11 cellular contexts compared by ENCODE assay signal in the genomic region with DNA sequence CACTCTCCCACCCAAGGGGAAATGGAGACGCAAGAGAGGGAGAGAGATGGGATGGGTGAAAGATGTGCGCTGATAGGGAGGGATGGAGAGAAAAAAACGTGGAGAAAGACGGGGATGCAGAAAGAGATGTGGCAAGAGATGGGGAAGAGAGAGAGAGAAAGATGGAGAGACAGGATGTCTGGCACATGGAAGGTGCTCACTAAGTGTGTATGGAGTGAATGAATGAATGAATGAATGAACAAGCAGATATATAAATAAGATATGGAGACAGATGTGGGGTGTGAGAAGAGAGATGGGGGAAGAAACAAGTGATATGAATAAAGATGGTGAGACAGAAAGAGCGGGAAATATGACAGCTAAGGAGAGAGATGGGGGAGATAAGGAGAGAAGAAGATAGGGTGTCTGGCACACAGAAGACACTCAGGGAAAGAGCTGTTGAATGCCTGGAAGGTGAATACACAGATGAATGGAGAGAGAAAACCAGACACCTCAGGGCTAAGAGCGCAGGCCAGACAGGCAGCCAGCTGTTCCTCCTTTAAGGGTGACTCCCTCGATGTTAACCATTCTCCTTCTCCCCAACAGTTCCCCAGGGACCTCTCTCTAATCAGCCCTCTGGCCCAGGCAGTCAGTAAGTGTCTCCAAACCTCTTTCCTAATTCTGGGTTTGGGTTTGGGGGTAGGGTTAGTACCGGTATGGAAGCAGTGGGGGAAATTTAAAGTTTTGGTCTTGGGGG. TPM values are rescaled to one million over a fixed set of nuclear protein-coding genes. Genes with fewer than 3 reads are reported as not detected.
DNase-seq lines count a peak whose midpoint lies in the region; ATAC-seq and TF ChIP-seq lines count a peak whose summit lies in the region.
"Had no signal": no experiment of that assay in that cellular context is flagged by ENCODE, and none has a peak within 500 bp of the region (broad histone marks: within the 10 kb centered on the region; RNA-seq: fewer than 3 reads in every experiment).

No MANE protein-coding gene starts in this region.

- H3K27me3 ChIP-seq in kidney epithelial cell (ENCODE audit: control insufficient read depth, insufficient read depth, low read length) (no peaks in the 10 kb centered on the region), thoracic aorta (replicated peaks; ENCODE audit: insufficient read depth) (no peaks in the 10 kb centered on the region), neural progenitor cell (peaks cover 9% of the 10 kb centered on the region)

- no peaks in the 10 kb centered on the region for H3K9me3 Mint-ChIP-seq in activated T-cell treated with anti-CD3 and anti-CD28 coated beads, Interleukin-2, amount 50 U/mL, for 4 hours
- H3K9me3 Mint-ChIP-seq in T-helper 1 cell treated with Interleukin-12 subunit alpha and Interleukin-12 subunit beta and Interleukin-4 antibody, amounts not matched to agents 30 μg/mL and 1 μg/mL, for 36 hours = no peaks in the 10 kb centered on the region
- H3K9me3 Mint-ChIP-seq in neural progenitor cell = no peaks in the 10 kb centered on the region

- TF ChIP-seq CTCF in kidney epithelial cell (IDR thresholded peaks at IDR 0.05; ENCODE audit: insufficient read depth, low read length, poor library complexity, severe bottlenecking) (no peak), thoracic aorta (IDR thresholded peaks at IDR 0.05) (no peak), neural progenitor cell (IDR thresholded peaks at IDR 0.05) (no peak)

- H3K27ac ChIP-seq in thoracic aorta (peak overlapping the region in 1 of 2 donors; percentile 38), neural progenitor cell (no peak overlapping the region)
- H3K27ac ChIP-seq: KMS-11 had no signal

- peak overlapping the region; percentile 96 for H3K4me3 Mint-ChIP-seq in activated T-cell treated with anti-CD3 and anti-CD28 coated beads, Interleukin-2, amount 50 U/mL, for 4 hours
- H3K4me3 Mint-ChIP-seq in T-helper 1 cell treated with Interleukin-12 subunit alpha and Interleukin-12 subunit beta and Interleukin-4 antibody, amounts not matched to agents 30 μg/mL and 1 μg/mL, for 36 hours = peak overlapping the region; percentile 97
- no peak overlapping the region for H3K4me3 Mint-ChIP-seq in neural progenitor cell

- no peak overlapping the region for H3K4me2 ChIP-seq in neural progenitor cell
- H3K4me2 ChIP-seq: KMS-11 had no signal

- no peaks in the 10 kb centered on the region for H4K20me1 ChIP-seq in neural progenitor cell (ENCODE audit: low read depth)

- peak overlapping the region; percentile 99 for H3K27ac Mint-ChIP-seq in T-helper 1 cell treated with Interleukin-12 subunit alpha and Interleukin-12 subunit beta and Interleukin-4 antibody, amounts not matched to agents 30 μg/mL and 1 μg/mL, for 36 hours
- H3K27ac Mint-ChIP-seq in neural progenitor cell = no peak overlapping the region

- H3K4me1 ChIP-seq in thoracic aorta (ENCODE audit: control insufficient read depth in 1 of 2, low read depth in 2 of 2) (peaks cover 3 to 5% of the 10 kb centered on the region in 2 donors), neural progenitor cell (peaks cover 6% of the 10 kb centered on the region)

- no peaks in the 10 kb centered on the region for H3F3A ChIP-seq in neural progenitor cell (ENCODE audit: low read depth)

- no peaks in the 10 kb centered on the region for H3K27me3 Mint-ChIP-seq in activated T-cell treated with anti-CD3 and anti-CD28 coated beads, Interleukin-2, amount 50 U/mL, for 4 hours (ENCODE audit: low read depth)
- no peaks in the 10 kb centered on the region for H3K27me3 Mint-ChIP-seq in T-helper 1 cell treated with Interleukin-12 subunit alpha and Interleukin-12 subunit beta and Interleukin-4 antibody, amounts not matched to agents 30 μg/mL and 1 μg/mL, for 36 hours (ENCODE audit: low read depth)
- peaks cover 20% of the 10 kb centered on the region for H3K27me3 Mint-ChIP-seq in neural progenitor cell (ENCODE audit: insufficient read depth, low read depth)

- no peaks in the 10 kb centered on the region for H3K36me3 ChIP-seq in kidney epithelial cell (ENCODE audit: control insufficient read depth, insufficient read depth, low read length)
- H3K36me3 ChIP-seq in thoracic aorta = no peaks in the 10 kb centered on the region
- H3K36me3 ChIP-seq in neural progenitor cell = no peaks in the 10 kb centered on the region

- H3K4me1 Mint-ChIP-seq in activated T-cell treated with anti-CD3 and anti-CD28 coated beads, Interleukin-2, amount 50 U/mL, for 4 hours (ENCODE audit: low read depth) = peaks cover 72% of the 10 kb centered on the region
- H3K4me1 Mint-ChIP-seq in T-helper 1 cell treated with Interleukin-12 subunit alpha and Interleukin-12 subunit beta and Interleukin-4 antibody, amounts not matched to agents 30 μg/mL and 1 μg/mL, for 36 hours (ENCODE audit: low read depth) = peaks cover 67% of the 10 kb centered on the region
- peaks cover 7% of the 10 kb centered on the region for H3K4me1 Mint-ChIP-seq in neural progenitor cell

- no peak overlapping the region for H3K9ac ChIP-seq in neural progenitor cell
- H3K9ac ChIP-seq: KMS-11 had no signal

- ATAC-seq in activated T-cell treated with anti-CD3 and anti-CD28 coated beads, Interleukin-2, amount 50 U/mL, for 4 hours = no peak
- no peak for ATAC-seq in thoracic aorta (ENCODE audit: insufficient number of reproducible peaks, low FRiP score, low read depth)
- no peak for ATAC-seq in HG03095 (IDR thresholded peaks at IDR 0.05; ENCODE audit: unreplicated experiment)

- no peaks in the 10 kb centered on the region for H3K9me3 ChIP-seq in thoracic aorta
- H3K9me3 ChIP-seq in neural progenitor cell (ENCODE audit: low read depth) = no peaks in the 10 kb centered on the region

- peaks cover 57% of the 10 kb centered on the region for H3K36me3 Mint-ChIP-seq in activated T-cell treated with anti-CD3 and anti-CD28 coated beads, Interleukin-2, amount 50 U/mL, for 4 hours (ENCODE audit: insufficient read depth)
- peaks cover 62% of the 10 kb centered on the region for H3K36me3 Mint-ChIP-seq in T-helper 1 cell treated with Interleukin-12 subunit alpha and Interleukin-12 subunit beta and Interleukin-4 antibody, amounts not matched to agents 30 μg/mL and 1 μg/mL, for 36 hours (ENCODE audit: low read depth)
- H3K36me3 Mint-ChIP-seq in neural progenitor cell = no peaks in the 10 kb centered on the region

- H3K79me2 ChIP-seq in neural progenitor cell (ENCODE audit: low read depth) = no peaks in the 10 kb centered on the region

- DNase-seq in activated T-cell treated with anti-CD3 and anti-CD28 coated beads, Interleukin-2, amount 50 U/mL, for 4 hours = no peak
- no peak for DNase-seq in activated T-cell treated with anti-CD3 and anti-CD28 coated beads, Interleukin-2, amount 50 U/mL, for 1 hour
- no peak for DNase-seq in kidney epithelial cell (ENCODE audit: low read depth)
- DNase-seq in thoracic aorta (ENCODE audit: low spot score) = no peak
- DNase-seq in neural progenitor cell (ENCODE audit: low spot score) = no peak
- DNase-seq in SIG-M5 (lab: John Stamatoyannopoulos, UW) = no peak
- DNase-seq: cerebellar nuclear complex had no signal

- peak overlapping the region; percentile 32 for H3K4me3 ChIP-seq in kidney epithelial cell (ENCODE audit: low read depth, low read length)
- H3K4me3 ChIP-seq in thoracic aorta = peak overlapping the region; percentile 67
- H3K4me3 ChIP-seq in neural progenitor cell = no peak overlapping the region

- H2AFZ ChIP-seq in neural progenitor cell (replicated peaks) = no peak overlapping the region

RNA-seq across cellular contexts. Expression of gene TNF, which starts 0.8 kb away (rescaled TPM):
- 100 to 1,000 TPM; 485 to 701 (median 587) TPM for total RNA-seq in activated T-cell treated with anti-CD3 and anti-CD28 coated beads, Interleukin-2, amount 50 U/mL, for 4 hours
- total RNA-seq in kidney epithelial cell = 16.7 and 18.6 TPM in 2 replicates
- total RNA-seq in thoracic aorta = 1 to 10 TPM in 1 of 2 donors, under 1 TPM in 1; 0.71 to 3.2 TPM
- total RNA-seq in neural progenitor cell (ENCODE audit: low replicate concordance) = 0.19 TPM in 1 of 2 replicates, not detected in the other
- total RNA-seq: temporal lobe had no signal

RNA-seq across cellular contexts. Expression of gene LTA, which starts 4.0 kb away (rescaled TPM):
- total RNA-seq in activated T-cell treated with anti-CD3 and anti-CD28 coated beads, Interleukin-2, amount 50 U/mL, for 4 hours = 1,000 to 10,000 TPM; 1,238 to 1,641 (median 1,296) TPM
- total RNA-seq in kidney epithelial cell = 0.92 TPM in 1 of 2 replicates, not detected in the other
- total RNA-seq in thoracic aorta = not detected
- total RNA-seq in neural progenitor cell (ENCODE audit: low replicate concordance) = not detected in 2 replicates
- total RNA-seq: temporal lobe had no signal

RNA-seq across cellular contexts. Expression of gene LTB, which starts 6.1 kb away (rescaled TPM):
- total RNA-seq in activated T-cell treated with anti-CD3 and anti-CD28 coated beads, Interleukin-2, amount 50 U/mL, for 4 hours = 100 to 1,000 TPM; 161 to 210 (median 186) TPM
- total RNA-seq in kidney epithelial cell = 19.3 and 21.4 TPM in 2 replicates
- total RNA-seq in thoracic aorta = not detected
- 0.15 TPM in 1 of 2 replicates, not detected in the other for total RNA-seq in neural progenitor cell (ENCODE audit: low replicate concordance)
- total RNA-seq: temporal lobe had no signal

RNA-seq across cellular contexts. Expression of gene LST1, which starts 10.0 kb away (rescaled TPM):
- 1 to 10 TPM; 4.8 to 7.9 (median 7.0) TPM for total RNA-seq in activated T-cell treated with anti-CD3 and anti-CD28 coated beads, Interleukin-2, amount 50 U/mL, for 4 hours
- total RNA-seq in kidney epithelial cell = 0.42 TPM in 1 of 2 replicates, not detected in the other
- total RNA-seq in thoracic aorta = 10 to 100 TPM in 1 of 2 donors, 1 to 10 TPM in 1; 4.9 to 37.9 TPM
- not detected in 2 replicates for total RNA-seq in neural progenitor cell (ENCODE audit: low replicate concordance)

RNA-seq across cellular contexts. Expression of gene NCR3, which starts 16.7 kb away (rescaled TPM):
- total RNA-seq in activated T-cell treated with anti-CD3 and anti-CD28 coated beads, Interleukin-2, amount 50 U/mL, for 4 hours = 10 to 100 TPM in 1 of 3 donors, 1 to 10 TPM in 2; 6.0 to 27.3 (median 8.4) TPM
- total RNA-seq in kidney epithelial cell = not detected in 2 replicates
- not detected for total RNA-seq in thoracic aorta
- total RNA-seq in neural progenitor cell (ENCODE audit: low replicate concordance) = not detected in 2 replicates
- total RNA-seq: temporal lobe had no signal

Comparison
In these comparisons a context has a peak if more than half of its experiments do, and no peak if none do; other contexts are left out.
1. RNA of gene TNF, which starts 0.8 kb away (total RNA-seq): 485 to 701 TPM in activated T-cell treated with anti-CD3 and anti-CD28 coated beads, Interleukin-2, amount 50 U/mL, for 4 hours; 16.7 to 18.6 TPM in kidney epithelial cell, 0.71 to 3.2 TPM in thoracic aorta and 0.19 TPM in neural progenitor cell; every median in the first group is over 10 times any median in the second.
2. RNA of gene LTA, which starts 4.0 kb away (total RNA-seq): 1,238 to 1,641 TPM in activated T-cell treated with anti-CD3 and anti-CD28 coated beads, Interleukin-2, amount 50 U/mL, for 4 hours; 0.92 TPM in kidney epithelial cell, not detected in thoracic aorta and not detected in neural progenitor cell; every median in the first group is over 100 times any median in the second.
3. RNA of gene LTB, which starts 6.1 kb away (total RNA-seq): 161 to 210 TPM in activated T-cell treated with anti-CD3 and anti-CD28 coated beads, Interleukin-2, amount 50 U/mL, for 4 hours and 19.3 to 21.4 TPM in kidney epithelial cell; not detected in thoracic aorta and 0.15 TPM in neural progenitor cell; every median in the first group is over 10 times any median in the second.